ENCODE assay signal across 1 cellular context in the genomic region with DNA sequence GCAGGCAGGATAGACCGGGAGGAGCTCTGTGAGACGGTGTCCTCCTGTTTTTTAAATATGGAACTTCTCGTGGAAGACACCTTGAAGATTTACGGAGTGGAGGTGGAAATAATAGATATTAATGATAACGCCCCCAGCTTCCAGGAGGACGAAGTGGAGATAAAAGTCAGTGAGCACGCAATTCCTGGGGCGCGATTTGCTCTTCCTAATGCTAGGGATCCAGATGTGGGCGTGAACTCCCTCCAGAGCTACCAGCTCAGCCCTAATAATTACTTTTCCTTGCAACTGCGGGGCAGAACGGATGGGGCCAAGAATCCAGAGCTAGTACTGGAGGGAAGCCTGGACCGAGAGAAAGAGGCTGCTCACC.
TF ChIP-seq lines count a peak whose summit lies in the region.

No MANE protein-coding gene starts in this region.

TF ChIP-seq in K562, 482 proteins besides CTCF, POLR2A, EP300 and RAD21:
- TF ChIP-seq CUX1 (CRISPR knock-in tag; IDR thresholded peaks at IDR 0.05) (no peak), MLX (CRISPR knock-in tag; conservative IDR thresholded peaks at IDR 0.05) (no peak), GMEB1 (CRISPR knock-in tag; IDR thresholded peaks at IDR 0.05) (no peak), SRSF1 (IDR thresholded peaks at IDR 0.05; ENCODE audit: low read depth, low read length) (no peak), ZNF165 (CRISPR knock-in tag; IDR thresholded peaks at IDR 0.05; ENCODE audit: borderline replicate concordance) (no peak), PHB (CRISPR knock-in tag; IDR thresholded peaks at IDR 0.05) (no peak), ZNF347 (CRISPR knock-in tag; IDR thresholded peaks at IDR 0.05; ENCODE audit: low read depth) (no peak), SMC3 (conservative IDR thresholded peaks at IDR 0.05; ENCODE audit: insufficient read depth, low read depth, low read length) (no peak), SIN3B (IDR thresholded peaks at IDR 0.05; ENCODE audit: low read depth) (no peak)
- TF ChIP-seq, protein P1, sequence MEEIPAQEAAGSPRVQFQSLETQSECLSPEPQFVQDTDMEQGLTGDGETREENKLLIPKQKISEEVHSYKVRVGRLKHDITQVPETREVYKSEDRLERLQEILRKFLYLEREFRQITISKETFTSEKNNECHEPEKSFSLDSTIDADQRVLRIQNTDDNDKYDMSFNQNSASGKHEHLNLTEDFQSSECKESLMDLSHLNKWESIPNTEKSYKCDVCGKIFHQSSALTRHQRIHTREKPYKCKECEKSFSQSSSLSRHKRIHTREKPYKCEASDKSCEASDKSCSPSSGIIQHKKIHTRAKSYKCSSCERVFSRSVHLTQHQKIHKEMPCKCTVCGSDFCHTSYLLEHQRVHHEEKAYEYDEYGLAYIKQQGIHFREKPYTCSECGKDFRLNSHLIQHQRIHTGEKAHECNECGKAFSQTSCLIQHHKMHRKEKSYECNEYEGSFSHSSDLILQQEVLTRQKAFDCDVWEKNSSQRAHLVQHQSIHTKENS (CRISPR knock-in tag; IDR thresholded peaks at IDR 0.05), result no peak
TF ChIP-seq in K562: peak in this region for 0.
